1 cellular context compared by ENCODE assay signal in genomic region chr17:82157046-82158035, GRCh38.
TF ChIP-seq lines count a peak whose summit lies in the region.

No MANE protein-coding gene starts in this region.

TF ChIP-seq in HEK293, 187 proteins besides CTCF, POLR2A, EP300 and RAD21 (continued from another document):
- TF ChIP-seq PRDM6 (tag by site-specific recombination; IDR thresholded peaks at IDR 0.05) (no peak), PATZ1 (tag by site-specific recombination; IDR thresholded peaks at IDR 0.05) (no peak), SCRT2 (tag by site-specific recombination; IDR thresholded peaks at IDR 0.05) (no peak)
